Comparison of ENCODE assay signal across 1 cellular context in the genomic region with DNA sequence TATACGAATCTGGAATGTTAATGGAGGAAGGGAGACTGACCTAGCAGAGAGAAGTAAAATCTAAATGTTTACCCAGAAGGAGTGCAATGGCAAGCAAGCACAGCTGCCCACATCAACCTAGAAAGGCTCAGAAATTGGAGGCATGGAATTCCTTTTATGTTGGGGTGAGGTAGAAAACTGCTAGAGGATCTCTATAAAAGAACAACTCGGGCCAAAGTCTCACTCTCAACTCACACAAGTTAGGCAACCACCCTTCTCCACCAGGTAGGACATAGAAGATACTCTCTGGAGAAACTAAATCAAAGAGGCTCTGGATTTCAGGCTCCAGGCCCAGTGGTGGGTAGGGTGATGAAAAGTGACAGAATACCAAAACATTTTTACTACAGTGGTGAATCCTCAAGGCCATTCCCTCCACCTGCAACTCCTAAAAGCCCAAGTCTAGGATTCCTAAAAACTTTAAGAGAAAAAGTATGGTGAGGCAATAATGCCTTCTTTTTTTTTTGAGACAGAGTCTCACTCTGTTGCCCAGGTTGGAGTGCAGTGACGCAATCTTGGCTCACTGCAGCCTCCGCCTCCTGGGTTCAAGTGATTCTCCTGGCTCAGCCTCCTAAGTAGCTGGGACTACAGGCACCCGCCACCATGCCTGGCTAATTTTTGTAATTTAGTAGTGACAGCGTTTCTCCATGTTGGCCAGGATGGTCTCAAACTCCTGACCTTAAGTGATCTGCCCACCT.
TF ChIP-seq lines count a peak whose summit lies in the region.

No MANE protein-coding gene starts in this region.

TF ChIP-seq in SK-N-SH treated with all-trans-retinoic acid at 6 μM for 48 hours, 23 proteins besides CTCF, POLR2A, EP300 and RAD21 (continued from another document):
- no peak for TF ChIP-seq POU6F1 (CRISPR knock-in tag; IDR thresholded peaks at IDR 0.05; ENCODE audit: borderline replicate concordance, low read depth)
- TF ChIP-seq TOX (CRISPR knock-in tag; IDR thresholded peaks at IDR 0.05; ENCODE audit: borderline replicate concordance), result no peak
- TF ChIP-seq ZFP30 (CRISPR knock-in tag; IDR thresholded peaks at IDR 0.05), result no peak
- no peak for TF ChIP-seq ZNF565 (CRISPR knock-in tag; conservative IDR thresholded peaks at IDR 0.05; ENCODE audit: low read depth)
- TF ChIP-seq ZNF70 (CRISPR knock-in tag; IDR thresholded peaks at IDR 0.05), result no peak
- TF ChIP-seq GLIS3 (CRISPR knock-in tag; IDR thresholded peaks at IDR 0.05), result no peak
- no peak for TF ChIP-seq CSDC2 (CRISPR knock-in tag; IDR thresholded peaks at IDR 0.05)
- no peak for TF ChIP-seq ARNTL (CRISPR knock-in tag; IDR thresholded peaks at IDR 0.05; ENCODE audit: borderline replicate concordance, low read depth)
- TF ChIP-seq PPARA (CRISPR knock-in tag; IDR thresholded peaks at IDR 0.05; ENCODE audit: borderline replicate concordance), result no peak
- TF ChIP-seq BACH2 (CRISPR knock-in tag; IDR thresholded peaks at IDR 0.05; ENCODE audit: borderline replicate concordance), result no peak
- no peak for TF ChIP-seq ZC3H10 (CRISPR knock-in tag; IDR thresholded peaks at IDR 0.05)
- no peak for TF ChIP-seq SNAI2 (CRISPR knock-in tag; IDR thresholded peaks at IDR 0.05)
- TF ChIP-seq, protein P1, sequence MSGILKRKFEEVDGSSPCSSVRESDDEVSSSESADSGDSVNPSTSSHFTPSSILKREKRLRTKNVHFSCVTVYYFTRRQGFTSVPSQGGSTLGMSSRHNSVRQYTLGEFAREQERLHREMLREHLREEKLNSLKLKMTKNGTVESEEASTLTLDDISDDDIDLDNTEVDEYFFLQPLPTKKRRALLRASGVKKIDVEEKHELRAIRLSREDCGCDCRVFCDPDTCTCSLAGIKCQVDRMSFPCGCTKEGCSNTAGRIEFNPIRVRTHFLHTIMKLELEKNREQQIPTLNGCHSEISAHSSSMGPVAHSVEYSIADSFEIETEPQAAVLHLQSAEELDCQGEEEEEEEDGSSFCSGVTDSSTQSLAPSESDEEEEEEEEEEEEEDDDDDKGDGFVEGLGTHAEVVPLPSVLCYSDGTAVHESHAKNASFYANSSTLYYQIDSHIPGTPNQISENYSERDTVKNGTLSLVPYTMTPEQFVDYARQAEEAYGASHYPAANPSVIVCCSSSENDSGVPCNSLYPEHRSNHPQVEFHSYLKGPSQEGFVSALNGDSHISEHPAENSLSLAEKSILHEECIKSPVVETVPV (CRISPR knock-in tag; IDR thresholded peaks at IDR 0.05), result no peak
TF ChIP-seq in SK-N-SH treated with all-trans-retinoic acid at 6 μM for 48 hours: peak in this region for 0.
